In genomic region chr6:148761532-148761951, GRCh38 we compare ENCODE assay signal across 8 cellular contexts. TPM values are rescaled to one million over a fixed set of nuclear protein-coding genes. Genes with fewer than 3 reads are reported as not detected.
A peak's percentile ranks its signal among the peaks of the same experiment; 100 is the strongest.
DNase-seq lines count a peak whose midpoint lies in the region; ATAC-seq, FAIRE-seq and TF ChIP-seq lines count a peak whose summit lies in the region.

No MANE protein-coding gene starts in this region.

- TF ChIP-seq CTCF in upper lobe of right lung (IDR thresholded peaks at IDR 0.05), result no peak
- no peak for TF ChIP-seq CTCF in D721Med (IDR thresholded peaks at IDR 0.05; ENCODE audit: insufficient read depth, missing control alignments)
- no peak for TF ChIP-seq CTCF in progenitor cell of endocrine pancreas (IDR thresholded peaks at IDR 0.05; ENCODE audit: unreplicated experiment)

- no peak overlapping the region for H3K4me3 Mint-ChIP-seq in progenitor cell of endocrine pancreas (ENCODE audit: low read depth)

- no peaks in the 10 kb centered on the region for H3K36me3 ChIP-seq in adipocyte (ENCODE audit: control insufficient read depth, insufficient read depth, low read length, severe bottlenecking)
- H3K36me3 ChIP-seq in upper lobe of right lung, result no peaks in the 10 kb centered on the region

- peaks cover 11% of the 10 kb centered on the region for H3K4me1 Mint-ChIP-seq in progenitor cell of endocrine pancreas (ENCODE audit: low read depth)

- ATAC-seq in HG03196 (IDR thresholded peaks at IDR 0.05; ENCODE audit: unreplicated experiment), result peak; percentile 14
- peak; percentile 70 for ATAC-seq in upper lobe of right lung

- intact Hi-C loops in upper lobe of right lung (cut with DNase I), result no loop called here

- H3K27me3 ChIP-seq in adipocyte (replicated peaks; ENCODE audit: control insufficient read depth, insufficient read depth, low read length), result no peaks in the 10 kb centered on the region
- H3K27me3 ChIP-seq in upper lobe of right lung, result no peaks in the 10 kb centered on the region

- peaks cover 6% of the 10 kb centered on the region for H3K9me3 Mint-ChIP-seq in progenitor cell of endocrine pancreas (ENCODE audit: low read depth)

- no peak for FAIRE-seq in D721Med (lab: Jason Lieb, UNC)

- H3K4me3 ChIP-seq in adipocyte (ENCODE audit: low read length) (peak overlapping the region; percentile 81), upper lobe of right lung (peak overlapping the region; percentile 26)

- H3K27ac ChIP-seq in upper lobe of right lung, result peak overlapping the region; percentile 79

- no peak overlapping the region for H3K27ac Mint-ChIP-seq in progenitor cell of endocrine pancreas

- H3K9ac ChIP-seq in adipocyte (ENCODE audit: low read length), result peak overlapping the region; percentile 84

- peak; percentile 16 for DNase-seq in AG20443 (ENCODE audit: low spot score)
- DNase-seq in adipocyte (ENCODE audit: low read depth), result peak; percentile 41
- peak; percentile 47 for DNase-seq in left kidney (ENCODE audit: low read depth, low spot score)
- peak; percentile 76 for DNase-seq in upper lobe of right lung
- no peak for DNase-seq in Ammon's horn (ENCODE audit: low spot score)
- no peak for DNase-seq in D721Med (ENCODE audit: insufficient read length, low spot score)
- no peak for DNase-seq in progenitor cell of endocrine pancreas (ENCODE audit: low spot score, unreplicated experiment)

- H3K9me3 ChIP-seq in adipocyte (ENCODE audit: control insufficient read depth, low read length), result no peaks in the 10 kb centered on the region
- H3K9me3 ChIP-seq in upper lobe of right lung, result no peaks in the 10 kb centered on the region

- H3K4me1 ChIP-seq in adipocyte (ENCODE audit: control insufficient read depth, insufficient read depth, low read length), result peaks cover 29% of the 10 kb centered on the region
- H3K4me1 ChIP-seq in upper lobe of right lung, result peaks cover 30% of the 10 kb centered on the region

- H3K36me3 Mint-ChIP-seq in progenitor cell of endocrine pancreas (ENCODE audit: insufficient read depth), result peaks cover 2% of the 10 kb centered on the region

- H3K27me3 Mint-ChIP-seq in progenitor cell of endocrine pancreas, result peaks cover 32% of the 10 kb centered on the region

RNA-seq across cellular contexts. Expression of gene UST, which starts 14.7 kb away (rescaled TPM):
- 11.8 TPM for total RNA-seq in upper lobe of right lung
- total RNA-seq in progenitor cell of endocrine pancreas, result 2.9 and 4.7 TPM in 2 replicates

Comparison
In these comparisons a context has a peak if more than half of its experiments do, and no peak if none do; other contexts are left out.
1. DNase-seq: peak in AG20443 (single experiment), adipocyte (single experiment), left kidney (single experiment) and upper lobe of right lung (single experiment); none in Ammon's horn (single experiment), D721Med (single experiment) and progenitor cell of endocrine pancreas (single experiment).